8 cellular contexts compared by ENCODE assay signal in the genomic region with DNA sequence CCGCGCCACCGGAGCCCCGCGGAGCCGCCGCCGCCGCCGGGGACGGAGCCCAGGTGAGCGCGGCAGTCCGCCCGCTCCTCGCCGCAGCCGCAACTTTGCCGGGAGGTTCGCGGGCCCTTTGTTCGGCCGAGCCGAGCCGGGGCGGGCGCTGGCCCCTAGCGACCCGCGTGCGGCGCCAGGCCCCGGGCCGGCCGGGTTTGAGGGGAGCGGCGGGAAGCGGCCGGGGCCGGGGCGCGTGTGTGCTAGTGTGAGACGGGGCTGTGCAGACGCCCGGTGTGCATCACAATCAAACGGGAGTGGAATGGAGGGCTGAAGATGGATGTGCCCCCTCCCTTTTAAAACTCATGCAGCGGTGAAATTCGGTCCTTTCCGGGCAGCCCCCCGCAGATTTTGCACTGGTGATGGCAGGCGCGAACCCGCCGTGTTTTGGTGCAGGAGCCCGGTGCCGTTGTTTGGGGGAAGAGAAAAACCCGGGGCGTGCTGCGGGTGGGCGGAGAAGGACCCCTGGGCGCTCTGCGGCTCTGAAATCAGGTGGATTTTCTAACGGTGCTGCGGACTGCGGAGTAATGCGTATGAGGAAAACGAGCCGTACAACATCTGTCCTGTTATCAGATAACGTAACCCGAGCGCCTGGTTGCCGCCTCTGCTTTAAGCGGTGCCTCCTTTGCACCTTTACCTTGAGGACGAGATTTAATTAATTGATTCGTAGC. TPM values are rescaled to one million over a fixed set of nuclear protein-coding genes. Genes with fewer than 3 reads are reported as not detected.
DNase-seq lines count a peak whose midpoint lies in the region; FAIRE-seq and TF ChIP-seq lines count a peak whose summit lies in the region.

No MANE protein-coding gene starts in this region.

- no peak for TF ChIP-seq POLR2A in NB4 (IDR thresholded peaks at IDR 0.05; ENCODE audit: extremely low read depth, insufficient read length)

- no peak for FAIRE-seq in RCC 7860 (lab: Jason Lieb, UNC)

- H2AFZ ChIP-seq in Karpas-422 (ENCODE audit: low read length), result no peak overlapping the region

- H3K27me3 ChIP-seq in neutrophil (peaks cover 74% of the 10 kb centered on the region), Karpas-422 (ENCODE audit: low read length) (no peaks in the 10 kb centered on the region)

- H3K4me2 ChIP-seq in Karpas-422 (ENCODE audit: low read depth, low read length, poor library complexity, severe bottlenecking), result no peak overlapping the region

- H3K9me2 ChIP-seq in Karpas-422 (replicated peaks; ENCODE audit: insufficient read depth, low read length), result no peaks in the 10 kb centered on the region

- DNase-seq in GM19238 (ENCODE audit: insufficient read length, low spot score) (peak; percentile 26), NB4 (ENCODE audit: low read depth) (peak; percentile 21), activated T-cell treated with anti-CD3 and anti-CD28 coated beads for 48 hours (ENCODE audit: low read depth) (peak; percentile 18), fibroblast of pulmonary artery (ENCODE audit: low read depth) (no peak), superior temporal gyrus (ENCODE audit: extremely low spot score) (no peak), Karpas-422 (no peak), RCC 7860 (ENCODE audit: low spot score) (no peak)

- peaks cover 26 to 36% of the 10 kb centered on the region in 2 experiments for H3K4me1 ChIP-seq in neutrophil (ENCODE audit: control insufficient read depth in 1 of 2, insufficient read depth in 1 of 2, low read depth in 1 of 2, low read length in 1 of 2)
- H3K4me1 ChIP-seq in Karpas-422 (ENCODE audit: low read length), result peaks cover 15% of the 10 kb centered on the region

- H4K20me1 ChIP-seq in Karpas-422 (ENCODE audit: insufficient read depth, low read depth, low read length), result no peaks in the 10 kb centered on the region

- H3K36me3 ChIP-seq in neutrophil (no peaks in the 10 kb centered on the region), Karpas-422 (ENCODE audit: insufficient read depth, low read length) (no peaks in the 10 kb centered on the region)

- TF ChIP-seq CTCF in NB4 (IDR thresholded peaks at IDR 0.05; ENCODE audit: low read depth, low read length) (no peak), fibroblast of pulmonary artery (IDR thresholded peaks at IDR 0.05; ENCODE audit: low read length, missing control alignments) (no peak), neutrophil (IDR thresholded peaks at IDR 0.05) (no peak)

- H3K79me2 ChIP-seq in Karpas-422 (ENCODE audit: low read length), result no peaks in the 10 kb centered on the region

- H3K9me3 ChIP-seq in neutrophil, result no peaks in the 10 kb centered on the region
- no peaks in the 10 kb centered on the region for H3K9me3 ChIP-seq in Karpas-422 (ENCODE audit: low read length)

- peak overlapping the region; percentile 36 for H3K4me3 ChIP-seq in NB4 (ENCODE audit: low read depth, low read length)
- H3K4me3 ChIP-seq in fibroblast of pulmonary artery (replicated peaks; ENCODE audit: low read depth, low read length), result peak overlapping the region; percentile 62
- peak overlapping the region; percentile 68 to 69 for H3K4me3 ChIP-seq in neutrophil (ENCODE audit: low read depth in 1 of 2, low read length in 1 of 2)
- H3K4me3 ChIP-seq in Karpas-422 (ENCODE audit: low read length), result no peak overlapping the region

- H3K27ac ChIP-seq in neutrophil (no peak overlapping the region), Karpas-422 (ENCODE audit: low read length) (no peak overlapping the region)

- no peak overlapping the region for H3K9ac ChIP-seq in Karpas-422 (ENCODE audit: low read length)

RNA-seq across cellular contexts. Expression of a gene that starts 0.9 kb away (rescaled TPM):
- total RNA-seq in Karpas-422 (2014; rRNA removed; shearing (Covaris generic); ENCODE audit: low replicate concordance), result not detected in 2 replicates

Comparison
In these comparisons a context has a peak if more than half of its experiments do, and no peak if none do; other contexts are left out.
1. DNase-seq: peak in GM19238 (single experiment), NB4 (single experiment) and activated T-cell treated with anti-CD3 and anti-CD28 coated beads for 48 hours (single experiment); none in fibroblast of pulmonary artery (single experiment), superior temporal gyrus (single experiment), Karpas-422 (single experiment) and RCC 7860 (single experiment).